ENCODE assay signal across 4 cellular contexts in genomic region chr1:1428967-1429366, GRCh38. TPM values are rescaled to one million over a fixed set of nuclear protein-coding genes. Genes with fewer than 3 reads are reported as not detected.
"Had no signal": no experiment of that assay in that cellular context is flagged by ENCODE, and none has a peak within 500 bp of the region (broad histone marks: within the 10 kb centered on the region; RNA-seq: fewer than 3 reads in every experiment).

No MANE protein-coding gene starts in this region.

RNA-seq across cellular contexts. Expression of gene VWA1, which starts 6.5 kb away (rescaled TPM):
- polyA plus RNA-seq: naive thymus-derived CD4-positive, alpha-beta T cell had no signal

RNA-seq across cellular contexts. Expression of gene ANKRD65, which starts 7.9 kb away (rescaled TPM):
- total RNA-seq: glomerular endothelial cell; naive thymus-derived CD4-positive, alpha-beta T cell had no signal
- polyA plus RNA-seq: naive thymus-derived CD4-positive, alpha-beta T cell had no signal

RNA-seq across cellular contexts. Expression of gene ATAD3C, which starts 20.5 kb away (rescaled TPM):
- total RNA-seq: endothelial cell of umbilical vein, glomerular endothelial cell, skeletal muscle tissue had no signal
